ENCODE assay signal across 11 cellular contexts in the genomic region with DNA sequence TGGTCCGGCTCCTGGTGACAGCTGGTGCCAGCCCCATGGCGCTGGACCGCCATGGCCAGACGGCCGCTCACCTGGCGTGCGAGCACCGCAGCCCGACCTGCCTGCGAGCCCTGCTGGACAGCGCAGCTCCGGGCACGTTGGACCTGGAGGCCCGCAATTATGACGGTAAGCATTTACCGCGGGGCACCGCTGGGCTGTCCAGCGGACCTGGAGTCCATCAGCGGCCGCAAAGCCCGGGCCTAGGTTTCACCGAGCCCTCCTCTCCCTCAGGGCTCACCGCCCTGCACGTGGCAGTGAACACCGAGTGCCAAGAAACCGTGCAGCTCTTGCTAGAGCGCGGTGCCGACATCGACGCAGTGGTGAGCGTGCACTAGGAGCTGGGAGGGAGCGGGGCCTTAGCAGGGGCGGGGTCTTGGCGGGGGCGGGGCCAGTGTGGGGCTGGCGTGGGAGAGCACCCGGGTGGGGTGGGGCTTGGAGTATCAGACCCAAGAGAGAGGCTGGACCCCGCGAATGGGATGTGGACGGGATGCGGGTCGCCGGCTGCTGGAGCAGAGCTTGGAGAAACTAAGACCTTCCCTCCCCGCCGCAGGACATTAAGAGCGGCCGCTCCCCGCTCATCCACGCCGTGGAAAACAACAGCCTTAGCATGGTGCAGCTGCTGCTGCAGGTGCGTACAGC. TPM values are rescaled to one million over a fixed set of nuclear protein-coding genes. Genes with fewer than 3 reads are reported as not detected.
DNase-seq lines count a peak whose midpoint lies in the region; ATAC-seq and TF ChIP-seq lines count a peak whose summit lies in the region.
"Had no signal": no experiment of that assay in that cellular context is flagged by ENCODE, and none has a peak within 500 bp of the region (broad histone marks: within the 10 kb centered on the region; RNA-seq: fewer than 3 reads in every experiment).

No MANE protein-coding gene starts in this region.

- H3K27ac ChIP-seq in A673 (ENCODE audit: low read depth, low read length, poor library complexity, severe bottlenecking) (no peak overlapping the region), heart left ventricle (peak overlapping the region; percentile 75 to 100 (median 94)), neutrophil (peak overlapping the region; percentile 100)
- H3K27ac ChIP-seq: SK-N-MC had no signal

- TF ChIP-seq POLR2A in heart left ventricle (IDR thresholded peaks at IDR 0.05), result no peak

- CTCF ChIA-PET in A673 (lab: Charles Lee), result interaction anchor here (0.6 to 1.4 kb wide), 3 partner anchors 13 to 552 kb away, joined by 3 to 7 read pairs (median 5); no protein-coding TSS in a partner anchor

- H3K9me3 ChIP-seq in A673 (ENCODE audit: low read depth, low read length, poor library complexity, severe bottlenecking) (no peaks in the 10 kb centered on the region), adipocyte (ENCODE audit: control insufficient read depth, low read length) (no peaks in the 10 kb centered on the region), heart left ventricle (no peaks in the 10 kb centered on the region), neutrophil (no peaks in the 10 kb centered on the region)

- H3K9ac ChIP-seq in adipocyte (ENCODE audit: low read length), result peak overlapping the region; percentile 84

- H3K4me3 ChIP-seq in A673 (ENCODE audit: low read depth, low read length, poor library complexity, severe bottlenecking) (peak overlapping the region; percentile 48), adipocyte (ENCODE audit: low read length) (peak overlapping the region; percentile 76), heart left ventricle (peak overlapping the region; percentile 12 to 69 (median 54)), neutrophil (ENCODE audit: low read depth in 1 of 2, low read length in 1 of 2) (no peak overlapping the region)
- H3K4me3 ChIP-seq: SK-N-MC had no signal

- H3K27me3 ChIP-seq in A673 (replicated peaks; ENCODE audit: insufficient read depth, low read depth, low read length, poor library complexity) (no peaks in the 10 kb centered on the region), adipocyte (replicated peaks; ENCODE audit: control insufficient read depth, insufficient read depth, low read length) (no peaks in the 10 kb centered on the region), heart left ventricle (no peaks in the 10 kb centered on the region), neutrophil (no peaks in the 10 kb centered on the region)

- intact Hi-C loops in A673 (cut with micrococcal nuclease; ENCODE audit: unreplicated experiment), result no loop called here
- intact Hi-C loops in heart left ventricle (cut with DNase I), result loop anchor here in 2 of 10 donors (5.0 kb wide), 1 partner anchor 35 kb away; no protein-coding TSS in a partner anchor

- ATAC-seq in heart left ventricle, result peak; percentile 29 to 52 (median 45)
- ATAC-seq in HG03097 (IDR thresholded peaks at IDR 0.05; ENCODE audit: low FRiP score, unreplicated experiment), result no peak
- ATAC-seq in HG03139 (IDR thresholded peaks at IDR 0.05; ENCODE audit: unreplicated experiment), result no peak

- peaks cover 27% of the 10 kb centered on the region for H3K4me1 ChIP-seq in A673 (ENCODE audit: insufficient read depth, low read length, poor library complexity, severe bottlenecking)
- H3K4me1 ChIP-seq in adipocyte (ENCODE audit: control insufficient read depth, insufficient read depth, low read length), result peaks cover 55% of the 10 kb centered on the region
- H3K4me1 ChIP-seq in heart left ventricle, result peaks cover 23 to 72% (median 57%) of the 10 kb centered on the region in 12 donors
- H3K4me1 ChIP-seq in neutrophil (ENCODE audit: control insufficient read depth in 1 of 2, insufficient read depth in 1 of 2, low read depth in 1 of 2, low read length in 1 of 2), result peaks cover 43 to 57% of the 10 kb centered on the region in 2 experiments

- POLR2A ChIA-PET in A673 (lab: Charles Lee; ENCODE audit: low non-redundant PET), result no interaction called here

- no TSS peak for BruUV-seq in A673 (replicated peaks; lab: Mats Ljungman, UMichigan)

- WGBS in heart left ventricle, 4 donors, result 30 to 49% (median 37%) methylated on average over 24 to 53 of the region's 53 CpGs

- no peak for TF ChIP-seq CTCF in A673 (conservative IDR thresholded peaks at IDR 0.05; ENCODE audit: low read depth, low read length)
- no peak for TF ChIP-seq CTCF in heart left ventricle (IDR thresholded peaks at IDR 0.05)
- TF ChIP-seq CTCF in neutrophil (IDR thresholded peaks at IDR 0.05), result no peak

- DNase-seq in A673 (ENCODE audit: low spot score) (peak; percentile 65), adipocyte (ENCODE audit: low read depth) (no peak), heart left ventricle (peak; percentile 79 to 88 (median 85)), T-helper 1 cell (no peak), NCI-H146 treated with DMSO at 0.1 percent for 48 hours (lab: John Stamatoyannopoulos, UW; ENCODE audit: unreplicated experiment) (no peak)

- H3K36me3 ChIP-seq in A673 (ENCODE audit: insufficient read depth, low read length, poor library complexity, severe bottlenecking) (no peaks in the 10 kb centered on the region), adipocyte (ENCODE audit: control insufficient read depth, insufficient read depth, low read length, severe bottlenecking) (peaks cover 37% of the 10 kb centered on the region), heart left ventricle (peaks cover 4 to 73% (median 29%) of the 10 kb centered on the region in 9 donors), neutrophil (peaks cover 77% of the 10 kb centered on the region)

RNA-seq across cellular contexts. Expression of gene BCL3, which starts 8.7 kb away (rescaled TPM):
- total RNA-seq in A673 (2021) (6.6 and 9.9 TPM in 2 replicates), heart left ventricle (10 to 100 TPM; 11.7 to 90.5 (median 22.9) TPM)
- polyA plus RNA-seq in heart left ventricle, result 10 to 100 TPM; 18.6 to 18.9 TPM

RNA-seq across cellular contexts. Expression of gene CBLC, which starts 20.5 kb away (rescaled TPM):
- total RNA-seq in A673 (2021) (not detected in 2 replicates), heart left ventricle (not detected)
- polyA plus RNA-seq in heart left ventricle, result under 1 TPM in 1 of 2 donors, not detected in 1; 0.04 TPM
- total RNA-seq: myocyte had no signal
- polyA plus RNA-seq: IgD-negative memory B cell had no signal

RNA-seq across cellular contexts. Expression of gene BCAM, which starts 51.7 kb away (rescaled TPM):
- total RNA-seq in A673 (2021), result 3.4 and 6.6 TPM in 2 replicates
- total RNA-seq in heart left ventricle, result 100 to 1,000 TPM in 4 of 9 donors, 10 to 100 TPM in 5; 50.9 to 160 (median 94.3) TPM
- 100 to 1,000 TPM in 1 of 2 donors, 10 to 100 TPM in 1; 55.3 to 126 TPM for polyA plus RNA-seq in heart left ventricle
- polyA plus RNA-seq: IgD-negative memory B cell had no signal

RNA-seq across cellular contexts. Expression of gene CEACAM16, which starts 58.2 kb away (rescaled TPM):
- total RNA-seq in A673 (2021), result not detected in 2 replicates
- not detected for total RNA-seq in heart left ventricle
- polyA plus RNA-seq in heart left ventricle, result not detected
- polyA plus RNA-seq: IgD-negative memory B cell had no signal

Comparison
In these comparisons a context has a peak if more than half of its experiments do, and no peak if none do; other contexts are left out.
1. DNase-seq: peak in A673 (single experiment) and heart left ventricle (5 of 5); none in adipocyte (single experiment), T-helper 1 cell (0 of 5) and NCI-H146 treated with DMSO at 0.1 percent for 48 hours (single experiment).
2. H3K4me3 ChIP-seq: peak in A673 (single experiment), adipocyte (single experiment) and heart left ventricle (12 of 12); none in neutrophil (0 of 2).
3. ATAC-seq: peak in heart left ventricle (4 of 4); none in HG03097 (single experiment) and HG03139 (single experiment).